Comparison of ENCODE assay signal across 25 cellular contexts in genomic region chr2:46648141-46648742, GRCh38. TPM values are rescaled to one million over a fixed set of nuclear protein-coding genes. Genes with fewer than 3 reads are reported as not detected.
DNase-seq lines count a peak whose midpoint lies in the region; ATAC-seq, FAIRE-seq and TF ChIP-seq lines count a peak whose summit lies in the region.
"Had no signal": no experiment of that assay in that cellular context is flagged by ENCODE, and none has a peak within 500 bp of the region (broad histone marks: within the 10 kb centered on the region; RNA-seq: fewer than 3 reads in every experiment).

No MANE protein-coding gene starts in this region.

- H2AFZ ChIP-seq in fibroblast of lung (ENCODE audit: low read length) (no peak overlapping the region), OCI-LY7 (ENCODE audit: low read length) (no peak overlapping the region)

- H3K36me3 ChIP-seq in fibroblast of lung (ENCODE audit: control insufficient read depth, insufficient read depth, low read length) (no peaks in the 10 kb centered on the region), OCI-LY7 (ENCODE audit: insufficient read depth, low read length) (no peaks in the 10 kb centered on the region)
- H3K36me3 ChIP-seq: heart right ventricle, ovary had no signal

- no peaks in the 10 kb centered on the region; the same call in 1 of the 2 replicates for H3K9me2 ChIP-seq in OCI-LY7 (ENCODE audit: insufficient read depth, low read length)

- WGBS in A549 (ENCODE audit: missing lambda C conversion rate): 2% methylated on average over 7 of the region's 7 CpGs

- H3K27ac ChIP-seq in A549: peak overlapping the region; percentile 94 to 97
- H3K27ac ChIP-seq in VCaP: peak overlapping the region; percentile 63
- H3K27ac ChIP-seq in fibroblast of lung (ENCODE audit: insufficient read depth, low read length): no peak overlapping the region
- no peak overlapping the region for H3K27ac ChIP-seq in OCI-LY7 (ENCODE audit: low read depth, low read length, poor library complexity, severe bottlenecking)
- H3K27ac ChIP-seq: dorsolateral prefrontal cortex, heart right ventricle, ovary had no signal

- DNase-seq in A549 (ENCODE audit: low read depth in 1 of 2, low spot score in 1 of 2) (peak; percentile 38 to 97), fibroblast of lung (ENCODE audit: low read depth in 2 of 2) (peak; percentile 52 to 54), OCI-LY7 (ENCODE audit: low spot score) (no peak), AG08396 (ENCODE audit: low spot score) (no peak)
- DNase-seq: activated CD4-positive, alpha-beta T cell treated with anti-CD3 and anti-CD28 coated beads for 48 hours; activated CD8-positive, alpha-beta memory T cell treated with anti-CD3 and anti-CD28 coated beads, Interleukin-2, amount 50 U/mL, for 4 hours; HCEC 1CT; heart right ventricle; MV-4-11; NCI-H1930; NCI-H446 treated with DMSO at 0.1 percent for 48 hours; NK-92 treated with Interleukin-12 subunit alpha and Interleukin-12 subunit beta, amount 100 ng/mL, for 24 hours; ovary; stimulated activated CD4-positive, alpha-beta T cell treated with anti-CD3 and anti-CD28 coated beads, Interleukin-1b, Interleukin-23, amount 100 ng/mL, for 48 hours; stimulated activated naive CD8-positive, alpha-beta T cell treated with anti-CD3 and anti-CD28 coated beads, Interleukin-15, Interleukin-2, amounts not matched to agents 100 U/mL and 50 U/mL, for 24 hours had no signal

- no TSS peak for BruUV-seq in OCI-LY7 (replicated peaks; lab: Mats Ljungman, UMichigan)

- no peaks in the 10 kb centered on the region for H3K27me3 ChIP-seq in fibroblast of lung (ENCODE audit: control insufficient read depth, insufficient read depth, low read length)
- H3K27me3 ChIP-seq: dorsolateral prefrontal cortex, heart right ventricle, ovary had no signal

- no peaks in the 10 kb centered on the region for H4K20me1 ChIP-seq in fibroblast of lung (ENCODE audit: control insufficient read depth, extremely low read depth, insufficient read depth, low read length)
- no peaks in the 10 kb centered on the region for H4K20me1 ChIP-seq in OCI-LY7 (ENCODE audit: insufficient read depth, low read length)

- CTCF ChIA-PET in A549 (lab: Yijun Ruan, JAX) (interaction anchor here (0.6 to 10.1 kb wide), 10 partner anchors 9 to 750 kb away, joined by 3 to 138 read pairs (median 6); no protein-coding TSS in a partner anchor), OCI-LY7 (lab: Charles Lee; ENCODE audit: unreplicated experiment) (no interaction called here)

- H3K9ac ChIP-seq in fibroblast of lung (ENCODE audit: insufficient read depth, low read length): no peak overlapping the region

- peaks cover under 1% of the 10 kb centered on the region for H3K36me3 Mint-ChIP-seq in nephron (ENCODE audit: low read depth)

- no peaks in the 10 kb centered on the region for H3K79me2 ChIP-seq in fibroblast of lung (ENCODE audit: control insufficient read depth, insufficient read depth, low read length)
- H3K79me2 ChIP-seq in OCI-LY7 (ENCODE audit: insufficient read depth, low read depth, low read length): no peaks in the 10 kb centered on the region

- TF ChIP-seq EP300 in A549 (IDR thresholded peaks at IDR 0.05): peak; percentile 99 to 100

- H3K4me1 Mint-ChIP-seq in nephron: peaks cover 45% of the 10 kb centered on the region
- H3K4me1 Mint-ChIP-seq: CD14-positive monocyte had no signal

- H3K9me3 Mint-ChIP-seq in nephron: peaks cover under 1% of the 10 kb centered on the region
- H3K9me3 Mint-ChIP-seq: type B pancreatic cell had no signal

- H3K27me3 Mint-ChIP-seq in nephron (ENCODE audit: low read depth): no peaks in the 10 kb centered on the region
- H3K27me3 Mint-ChIP-seq: type B pancreatic cell had no signal

- POLR2A ChIA-PET in A549 (lab: Yijun Ruan, JAX): interaction anchor here (1.1 kb wide), 1 partner anchor 200 kb away, joined by 3 read pairs; no protein-coding TSS in a partner anchor
- POLR2A ChIA-PET in OCI-LY7 (lab: Charles Lee): interaction anchor here (0.6 to 1.0 kb wide), 3 partner anchors 30 to 282 kb away, joined by 3 read pairs; no protein-coding TSS in a partner anchor

- TF ChIP-seq RAD21 in A549 (conservative IDR thresholded peaks at IDR 0.05 in 1 of 2, IDR thresholded peaks at IDR 0.05 in 1 of 2): peak; percentile 30 to 64

- H3K9me3 ChIP-seq in A549 (no peaks in the 10 kb centered on the region), fibroblast of lung (ENCODE audit: control insufficient read depth, insufficient read depth, low read depth, low read length) (no peaks in the 10 kb centered on the region), OCI-LY7 (ENCODE audit: low read length) (no peaks in the 10 kb centered on the region)
- H3K9me3 ChIP-seq: heart right ventricle, ovary had no signal

- FAIRE-seq in A549 (lab: Jason Lieb, UNC): peak; percentile 97
- FAIRE-seq: GM12878 had no signal

- intact Hi-C loops in OCI-LY7 (cut with micrococcal nuclease; ENCODE audit: unreplicated experiment): no loop called here

- TF ChIP-seq POLR2A in A549 (IDR thresholded peaks at IDR 0.05; ENCODE audit: low read length): no peak

- H3K4me3 Mint-ChIP-seq in nephron: no peak overlapping the region
- H3K4me3 Mint-ChIP-seq: CD14-positive monocyte, type B pancreatic cell had no signal

- TF ChIP-seq CTCF in A549 (IDR thresholded peaks at IDR 0.05): no peak
- no peak for TF ChIP-seq CTCF in VCaP (conservative IDR thresholded peaks at IDR 0.05)
- TF ChIP-seq CTCF in fibroblast of lung (conservative IDR thresholded peaks at IDR 0.05 in 1 of 2, IDR thresholded peaks at IDR 0.05 in 1 of 2; ENCODE audit: low read depth in 1 of 2, low read length in 2 of 2): no peak
- no peak for TF ChIP-seq CTCF in nephron (IDR thresholded peaks at IDR 0.05; ENCODE audit: unreplicated experiment in 3 of 3)
- TF ChIP-seq CTCF in OCI-LY7 (conservative IDR thresholded peaks at IDR 0.05; ENCODE audit: low read length): no peak

- ATAC-seq in A549 (peak; percentile 73), GM18868 (IDR thresholded peaks at IDR 0.05; ENCODE audit: unreplicated experiment) (no peak), HG02981 (IDR thresholded peaks at IDR 0.05; ENCODE audit: unreplicated experiment) (no peak)
- ATAC-seq: esophagus mucosa; GM12878; heart right ventricle; stimulated activated naive CD8-positive, alpha-beta T cell treated with anti-CD3 and anti-CD28 coated beads, Interleukin-15, Interleukin-2, amounts not matched to agents 100 U/mL and 50 U/mL, for 24 hours had no signal

- no peak overlapping the region for H3K4me3 ChIP-seq in A549
- H3K4me3 ChIP-seq in fibroblast of lung (replicated peaks in 1 of 4; ENCODE audit: control extremely low read depth in 1 of 4, insufficient read depth in 1 of 4, low read depth in 3 of 4, low read length in 4 of 4): no peak overlapping the region
- H3K4me3 ChIP-seq in OCI-LY7 (ENCODE audit: low read depth, low read length, poor library complexity, severe bottlenecking): no peak overlapping the region
- H3K4me3 ChIP-seq: dorsolateral prefrontal cortex, GM12878, heart right ventricle, lung, ovary had no signal

- H3K4me2 ChIP-seq in A549 (peak overlapping the region; percentile 75), fibroblast of lung (ENCODE audit: extremely low read depth, insufficient read depth, low read length) (no peak overlapping the region), OCI-LY7 (ENCODE audit: low read length) (no peak overlapping the region)

- H3K27ac Mint-ChIP-seq in nephron: peak overlapping the region in 2 of 3 experiments; percentile 56 to 66
- H3K27ac Mint-ChIP-seq: type B pancreatic cell had no signal

- H3K4me1 ChIP-seq in A549 (peaks cover 85% of the 10 kb centered on the region), fibroblast of lung (ENCODE audit: control insufficient read depth, extremely low read depth, insufficient read depth, low read length) (peaks cover 12% of the 10 kb centered on the region), OCI-LY7 (ENCODE audit: insufficient read depth, low read length, poor library complexity, severe bottlenecking) (no peaks in the 10 kb centered on the region)

TF ChIP-seq in A549, 52 proteins besides CTCF, POLR2A, EP300 and RAD21 (continues in another document):
- no peak for TF ChIP-seq NPAS2 (CRISPR knock-in tag; IDR thresholded peaks at IDR 0.05; ENCODE audit: borderline replicate concordance)
- TF ChIP-seq FOSL2 (IDR thresholded peaks at IDR 0.05): peak; percentile 97
- peak; percentile 97 for TF ChIP-seq FOSL2 (CRISPR knock-in tag; IDR thresholded peaks at IDR 0.05)

RNA-seq across cellular contexts. Expression of gene CRIPT, which starts 31.2 kb away (rescaled TPM):
- polyA plus RNA-seq in A549 (2011; rRNA removed): 21.9 and 31.1 TPM in 2 replicates
- 5.2 and 6.0 TPM in 2 replicates for polyA plus RNA-seq in A549 (2012; cell fraction: cytosol; rRNA removed)
- 1.1 and 2.1 TPM in 2 replicates for polyA plus RNA-seq in A549 (2012; cell fraction: nucleus; rRNA removed)
- 17.1 to 21.8 TPM (median 21.7 TPM) in 3 replicates for polyA plus RNA-seq in A549 (2017; fragmentation: RNase III; extraction: RNeasy Plus Mini Kit Qiagen cat#74134 plus additional on column Dnase treatment)
- polyA minus RNA-seq in A549 (2011; rRNA and poly(A)+ RNA removed): 8.0 and 11.7 TPM in 2 replicates
- total RNA-seq in fibroblast of lung: 19.2 and 22.3 TPM in 2 replicates
- polyA plus RNA-seq in fibroblast of lung: 14.0 and 22.1 TPM in 2 replicates
- 11.3 and 17.3 TPM in 2 replicates for polyA plus RNA-seq in fibroblast of lung (2012)
- polyA minus RNA-seq in fibroblast of lung (ENCODE audit: low replicate concordance): 0.59 and 2.2 TPM in 2 replicates
- 2.9 and 5.0 TPM in 2 replicates for total RNA-seq in OCI-LY7 (2014; rRNA removed; shearing (Covaris generic))
- total RNA-seq in OCI-LY7 (2022): 10.5 and 12.7 TPM in 2 replicates

RNA-seq across cellular contexts. Expression of gene PIGF, which starts 31.4 kb away (rescaled TPM):
- polyA plus RNA-seq in A549 (2011; rRNA removed) (85.9 and 98.9 TPM in 2 replicates), A549 (2017; fragmentation: RNase III; extraction: RNeasy Plus Mini Kit Qiagen cat#74134 plus additional on column Dnase treatment) (53.8 to 56.2 TPM (median 54.9 TPM) in 3 replicates), fibroblast of lung (26.2 and 33.4 TPM in 2 replicates)
- polyA plus RNA-seq in A549 (2012; cell fraction: cytosol; rRNA removed): 27.4 and 29.5 TPM in 2 replicates
- 11.5 and 16.3 TPM in 2 replicates for polyA plus RNA-seq in A549 (2012; cell fraction: nucleus; rRNA removed)
- polyA minus RNA-seq in A549 (2011; rRNA and poly(A)+ RNA removed): 24.7 and 29.7 TPM in 2 replicates
- total RNA-seq in fibroblast of lung (19.8 and 28.7 TPM in 2 replicates), OCI-LY7 (2022) (47.0 and 48.8 TPM in 2 replicates)
- 23.0 and 25.7 TPM in 2 replicates for polyA plus RNA-seq in fibroblast of lung (2012)
- 0.82 and 11.8 TPM in 2 replicates for polyA minus RNA-seq in fibroblast of lung (ENCODE audit: low replicate concordance)
- total RNA-seq in OCI-LY7 (2014; rRNA removed; shearing (Covaris generic)): 18.5 and 26.0 TPM in 2 replicates

RNA-seq across cellular contexts. Expression of gene SOCS5, which starts 50.9 kb away (rescaled TPM):
- polyA plus RNA-seq in A549 (2011; rRNA removed) (36.3 and 37.6 TPM in 2 replicates), A549 (2017; fragmentation: RNase III; extraction: RNeasy Plus Mini Kit Qiagen cat#74134 plus additional on column Dnase treatment) (28.2 to 34.0 TPM (median 32.4 TPM) in 3 replicates), fibroblast of lung (55.0 and 95.2 TPM in 2 replicates)
- polyA plus RNA-seq in A549 (2012; cell fraction: cytosol; rRNA removed): 10.2 and 11.9 TPM in 2 replicates
- polyA plus RNA-seq in A549 (2012; cell fraction: nucleus; rRNA removed): 6.6 and 9.4 TPM in 2 replicates
- 41.1 and 41.3 TPM in 2 replicates for polyA minus RNA-seq in A549 (2011; rRNA and poly(A)+ RNA removed)
- total RNA-seq in fibroblast of lung (105 and 111 TPM in 2 replicates), OCI-LY7 (2022) (7.7 and 8.1 TPM in 2 replicates)
- polyA plus RNA-seq in fibroblast of lung (2012): 37.7 and 63.9 TPM in 2 replicates
- polyA minus RNA-seq in fibroblast of lung (ENCODE audit: low replicate concordance): 37.6 and 65.7 TPM in 2 replicates
- total RNA-seq in OCI-LY7 (2014; rRNA removed; shearing (Covaris generic)): 9.5 and 9.9 TPM in 2 replicates

Comparison
In these comparisons a context has a peak if more than half of its experiments do, and no peak if none do; other contexts are left out.
1. ATAC-seq: peak in A549 (2 of 2); none in GM18868 (single experiment) and HG02981 (single experiment).
2. DNase-seq: peak in A549 (2 of 2) and fibroblast of lung (2 of 2); none in OCI-LY7 (single experiment) and AG08396 (single experiment).
3. H3K27ac ChIP-seq: peak in A549 (2 of 2) and VCaP (single experiment); none in fibroblast of lung (single experiment) and OCI-LY7 (single experiment).